ENCODE assay signal across 8 cellular contexts in genomic region chr5:56200856-56201638, GRCh38. TPM values are rescaled to one million over a fixed set of nuclear protein-coding genes. Genes with fewer than 3 reads are reported as not detected.
DNase-seq lines count a peak whose midpoint lies in the region; ATAC-seq, FAIRE-seq and TF ChIP-seq lines count a peak whose summit lies in the region.

No MANE protein-coding gene starts in this region.

- TF ChIP-seq CTCF in AG10803 (conservative IDR thresholded peaks at IDR 0.05; ENCODE audit: low read length) (peak; percentile 87), mammary epithelial cell (conservative IDR thresholded peaks at IDR 0.05 in 1 of 2, IDR thresholded peaks at IDR 0.05 in 1 of 2; ENCODE audit: extremely low read depth in 1 of 2, insufficient read depth in 1 of 2, low read depth in 1 of 2, low read length in 2 of 2) (peak; percentile 67 to 84), kidney (IDR thresholded peaks at IDR 0.05; ENCODE audit: borderline replicate concordance, extremely low read depth, insufficient read depth) (peak; percentile 73)

- H3K27ac ChIP-seq in mammary epithelial cell (ENCODE audit: insufficient read depth, low read depth, low read length) (no peak overlapping the region), kidney (ENCODE audit: low read depth in 2 of 2, low read length in 2 of 2) (no peak overlapping the region)

- H3K79me2 ChIP-seq in mammary epithelial cell (ENCODE audit: insufficient read depth, low read length) = no peaks in the 10 kb centered on the region

- intact Hi-C loops in mammary epithelial cell (cut with micrococcal nuclease) (loop anchor here (1.0 to 5.0 kb wide), 8 partner anchors 218 to 1028 kb away; partner anchors contain the start of genes CDC20B and SLC38A9), kidney (cut with DNase I) (no loop called here)

- dilution Hi-C loops in mammary epithelial cell (cut with HindIII; ENCODE audit: low sequenced_read_pairs) = no loop called here

- H3K4me3 ChIP-seq in AG10803 (ENCODE audit: low read length) (no peak overlapping the region), mammary epithelial cell (replicated peaks in 1 of 3; ENCODE audit: insufficient read depth in 1 of 3, low read depth in 2 of 3, low read length in 3 of 3) (no peak overlapping the region), kidney (ENCODE audit: low read length in 2 of 2) (no peak overlapping the region)

- H3K9me3 ChIP-seq in mammary epithelial cell (replicated peaks; ENCODE audit: insufficient read depth, low read length) (no peaks in the 10 kb centered on the region), kidney (ENCODE audit: control insufficient read depth in 1 of 2, low read length in 2 of 2) (no peaks in the 10 kb centered on the region)

- 39% methylated on average over 5 of the region's 5 CpGs for WGBS in mammary epithelial cell (ENCODE audit: low coverage, missing lambda C conversion rate)

- H4K20me1 ChIP-seq in mammary epithelial cell (ENCODE audit: insufficient read depth, low read length) = no peaks in the 10 kb centered on the region

- DNase-seq in AG10803 (ENCODE audit: low read depth) (peak; percentile 72), NCI-H2196 treated with DMSO at 0.1 percent for 48 hours (lab: John Stamatoyannopoulos, UW; ENCODE audit: unreplicated experiment) (peak; percentile 32), mammary epithelial cell (peak; percentile 58), kidney (no peak)
- DNase-seq in activated CD4-positive, CD25-positive, alpha-beta regulatory T cell treated with anti-CD3 and anti-CD28 coated beads, Interleukin-2, amount 50 U/mL, for 16 hours (ENCODE audit: low read depth, low spot score) = peak; percentile 20
- DNase-seq in stimulated activated CD4-positive, alpha-beta T cell treated with anti-CD3 and anti-CD28 coated beads, Interleukin-4, amount 100 ng/mL, for 4 hours = peak; percentile 43 to 60

- ATAC-seq in GM18907 (IDR thresholded peaks at IDR 0.05; ENCODE audit: unreplicated experiment) = peak; percentile 99
- ATAC-seq in HG03066 (IDR thresholded peaks at IDR 0.05; ENCODE audit: low read depth, unreplicated experiment) = peak; percentile 99

- no peaks in the 10 kb centered on the region for H3K27me3 ChIP-seq in mammary epithelial cell (ENCODE audit: insufficient read depth, low read length)

- H2AFZ ChIP-seq in mammary epithelial cell (ENCODE audit: low read depth, low read length) = no peak overlapping the region

- H3K9ac ChIP-seq in mammary epithelial cell (ENCODE audit: insufficient read depth, low read length) (no peak overlapping the region), kidney (ENCODE audit: low read length in 2 of 2) (no peak overlapping the region)

- no peaks in the 10 kb centered on the region for H3K36me3 ChIP-seq in mammary epithelial cell (ENCODE audit: insufficient read depth, low read length)
- H3K36me3 ChIP-seq in kidney (ENCODE audit: control insufficient read depth in 1 of 2, insufficient read depth in 2 of 2, low read length in 2 of 2) = no peaks in the 10 kb centered on the region

- H3K4me2 ChIP-seq in mammary epithelial cell (ENCODE audit: insufficient read depth, low read depth, low read length) = no peak overlapping the region

- FAIRE-seq in kidney (lab: Jason Lieb, UNC) = peak; percentile 37

- CTCF ChIA-PET in mammary epithelial cell (lab: Charles Lee; ENCODE audit: low non-redundant PET) = interaction anchor here (0.5 to 0.7 kb wide), 2 partner anchors 265 to 786 kb away, joined by 3 to 11 read pairs; no protein-coding TSS in a partner anchor

- in situ Hi-C loops in mammary epithelial cell (cut with MboI; ENCODE audit: low sequenced_read_pairs in 2 of 2) = no loop called here

- H3K4me1 ChIP-seq in mammary epithelial cell (ENCODE audit: insufficient read depth, low read length) = no peaks in the 10 kb centered on the region
- peaks cover 0 to 13% of the 10 kb centered on the region in 2 donors for H3K4me1 ChIP-seq in kidney (ENCODE audit: control insufficient read depth in 1 of 2, insufficient read depth in 1 of 2, low read depth in 1 of 2, low read length in 2 of 2)

- BruUV-seq in mammary epithelial cell (replicated peaks; lab: Mats Ljungman, UMichigan) = no TSS peak

RNA-seq across cellular contexts. Expression of gene ANKRD55, which starts 32.1 kb away (rescaled TPM):
- total RNA-seq in mammary epithelial cell (not detected), kidney (1.2 TPM)
- polyA plus RNA-seq in mammary epithelial cell (not detected), kidney (ENCODE audit: insufficient read depth, low read depth, low replicate concordance) (0.26 TPM)
- not detected for polyA minus RNA-seq in mammary epithelial cell
